ENCODE assay signal across 11 cellular contexts in the genomic region with DNA sequence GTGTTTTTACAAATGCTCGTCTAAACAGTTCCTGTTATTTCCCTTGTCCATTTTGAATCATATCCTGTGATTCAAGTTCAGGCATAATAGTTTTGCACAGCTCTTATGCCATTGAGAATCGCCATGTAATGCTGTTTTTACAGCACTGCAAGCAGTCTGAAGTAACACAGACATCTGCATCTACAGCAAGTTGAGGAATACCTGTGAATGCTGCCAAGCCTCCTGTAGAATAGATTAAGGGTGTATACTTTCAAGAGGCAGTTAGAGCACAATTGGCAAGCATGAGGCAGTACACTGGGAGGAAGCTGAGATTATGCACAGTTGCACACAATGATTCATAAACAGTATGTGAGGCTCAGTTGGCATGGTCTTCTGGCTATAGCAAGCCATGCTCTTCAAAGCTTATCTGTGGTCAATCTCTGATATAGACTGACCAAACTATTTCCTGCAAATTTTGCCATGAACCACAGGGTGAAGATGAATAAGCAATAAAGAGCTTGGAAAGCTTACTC.
A peak's percentile ranks its signal among the peaks of the same experiment; 100 is the strongest.
DNase-seq lines count a peak whose midpoint lies in the region; ATAC-seq, FAIRE-seq and TF ChIP-seq lines count a peak whose summit lies in the region.
"Had no signal": no experiment of that assay in that cellular context is flagged by ENCODE, and none has a peak within 500 bp of the region (broad histone marks: within the 10 kb centered on the region; RNA-seq: fewer than 3 reads in every experiment).

No MANE protein-coding gene starts in this region.

- H2BK120ac ChIP-seq in trophoblast cell (ENCODE audit: insufficient read depth, low read length, poor library complexity): no peak overlapping the region

- no peaks in the 10 kb centered on the region for H3K79me2 ChIP-seq in trophoblast cell (ENCODE audit: control insufficient read depth, insufficient read depth, low read length, poor library complexity)

- FAIRE-seq in pancreas (lab: Jason Lieb, UNC): no peak

- H4K12ac ChIP-seq in trophoblast cell (ENCODE audit: low read depth, low read length): no peak overlapping the region

- H2AK5ac ChIP-seq in trophoblast cell (ENCODE audit: low read length): no peak overlapping the region

- no peaks in the 10 kb centered on the region for H3K9me3 ChIP-seq in esophagus squamous epithelium
- H3K9me3 ChIP-seq in pancreas: no peaks in the 10 kb centered on the region
- H3K9me3 ChIP-seq in trophoblast cell (ENCODE audit: insufficient read depth, low read depth, low read length): no peaks in the 10 kb centered on the region

- H3K23ac ChIP-seq in trophoblast cell (ENCODE audit: low read length): no peak overlapping the region

- no peaks in the 10 kb centered on the region for H3K36me3 Mint-ChIP-seq in activated T-cell treated with anti-CD3 and anti-CD28 coated beads, Interleukin-2, amount 50 U/mL, for 4 hours (ENCODE audit: insufficient read depth)

- no peak overlapping the region for H3K9ac ChIP-seq in trophoblast cell (ENCODE audit: low read length)

- no peak overlapping the region for H3K18ac ChIP-seq in trophoblast cell (ENCODE audit: low read length)

- intact Hi-C loops in esophagus squamous epithelium (cut with DNase I) (no loop called here), pancreas (cut with DNase I) (no loop called here)

- no peaks in the 10 kb centered on the region for H3K27me3 ChIP-seq in esophagus squamous epithelium
- H3K27me3 ChIP-seq in pancreas: no peaks in the 10 kb centered on the region
- H3K27me3 ChIP-seq in trophoblast cell (ENCODE audit: insufficient read depth, low read length): no peaks in the 10 kb centered on the region

- H2BK5ac ChIP-seq in trophoblast cell (ENCODE audit: low read depth, low read length, poor library complexity): no peak overlapping the region

- H3K4me2 ChIP-seq in trophoblast cell (ENCODE audit: low read length): no peak overlapping the region

- no peak for TF ChIP-seq POLR2A in esophagus squamous epithelium (IDR thresholded peaks at IDR 0.05)

- peaks cover 3 to 31% (median 6%) of the 10 kb centered on the region in 3 donors for H3K4me1 ChIP-seq in esophagus squamous epithelium
- H3K4me1 ChIP-seq in pancreas: no peaks in the 10 kb centered on the region
- peaks cover 0 to 6% of the 10 kb centered on the region in 2 experiments for H3K4me1 ChIP-seq in trophoblast cell (ENCODE audit: control insufficient read depth in 1 of 2, insufficient read depth in 2 of 2, low read length in 2 of 2)

- no peak overlapping the region for H2AFZ ChIP-seq in trophoblast cell (ENCODE audit: insufficient read depth, low read length, poor library complexity)

- WGBS in esophagus squamous epithelium, 2 donors: 16 to 20% methylated on average over 2 of the region's 2 CpGs
- 27 to 67% methylated on average over 2 of the region's 2 CpGs for WGBS in pancreas, 2 donors
- WGBS in trophoblast cell (ENCODE audit: extremely low coverage, insufficient coverage, insufficient read length): no CpG with 5 or more reads among the region's 2 CpGs

- H3K4me3 ChIP-seq in esophagus squamous epithelium: no peak overlapping the region
- no peak overlapping the region for H3K4me3 ChIP-seq in pancreas
- no peak overlapping the region for H3K4me3 ChIP-seq in trophoblast cell (ENCODE audit: low read depth, low read length)

- H3K36me3 ChIP-seq in esophagus squamous epithelium (no peaks in the 10 kb centered on the region), pancreas (no peaks in the 10 kb centered on the region), trophoblast cell (ENCODE audit: control insufficient read depth in 1 of 2, insufficient read depth in 2 of 2, low read length in 2 of 2) (no peaks in the 10 kb centered on the region)

- DNase-seq in ELR (ENCODE audit: low read depth): peak; percentile 99
- DNase-seq in NCI-H446 treated with DMSO at 0.1 percent for 48 hours (lab: John Stamatoyannopoulos, UW): peak; percentile 73
- no peak for DNase-seq in esophagus squamous epithelium (lab: John Stamatoyannopoulos, UW)
- no peak for DNase-seq in pancreas
- DNase-seq in stimulated activated CD4-positive, alpha-beta T cell treated with anti-CD3 and anti-CD28 coated beads, Interleukin-1b, Interleukin-23, amount 100 ng/mL, for 48 hours: no peak
- no peak for DNase-seq in trophoblast cell
- DNase-seq in activated T-cell treated with anti-CD3 and anti-CD28 coated beads, Interleukin-2, amount 50 U/mL, for 4 hours: no peak
- DNase-seq: activated CD8-positive, alpha-beta T cell treated with anti-CD3 and anti-CD28 coated beads for 36 hours; head of caudate nucleus; NCI-H2081 treated with DMSO at 0.1 percent for 48 hours had no signal

- no peaks in the 10 kb centered on the region for H3K9me3 Mint-ChIP-seq in activated T-cell treated with anti-CD3 and anti-CD28 coated beads, Interleukin-2, amount 50 U/mL, for 4 hours
- H3K9me3 Mint-ChIP-seq: activated CD8-positive, alpha-beta T cell treated with anti-CD3 and anti-CD28 coated beads for 36 hours had no signal

- ATAC-seq in pancreas (peak in 3 of 4 donors; percentile 47 to 80 (median 78)), GM21447 (IDR thresholded peaks at IDR 0.05; ENCODE audit: unreplicated experiment) (no peak)
- no peak for ATAC-seq in activated T-cell treated with anti-CD3 and anti-CD28 coated beads, Interleukin-2, amount 50 U/mL, for 4 hours
- ATAC-seq: activated CD8-positive, alpha-beta T cell treated with anti-CD3 and anti-CD28 coated beads for 36 hours had no signal

- H3K4ac ChIP-seq in trophoblast cell (ENCODE audit: low read depth, low read length): no peak overlapping the region

- H3K4me3 Mint-ChIP-seq in activated T-cell treated with anti-CD3 and anti-CD28 coated beads, Interleukin-2, amount 50 U/mL, for 4 hours: no peak overlapping the region
- H3K4me3 Mint-ChIP-seq: activated CD8-positive, alpha-beta T cell treated with anti-CD3 and anti-CD28 coated beads for 36 hours had no signal

- no peaks in the 10 kb centered on the region for H3K4me1 Mint-ChIP-seq in activated T-cell treated with anti-CD3 and anti-CD28 coated beads, Interleukin-2, amount 50 U/mL, for 4 hours (ENCODE audit: low read depth)

- H3K27me3 Mint-ChIP-seq in activated T-cell treated with anti-CD3 and anti-CD28 coated beads, Interleukin-2, amount 50 U/mL, for 4 hours (ENCODE audit: low read depth): peaks cover 24% of the 10 kb centered on the region

- H3K27ac ChIP-seq in esophagus squamous epithelium (peak overlapping the region; percentile 47 to 82 (median 62)), pancreas (no peak overlapping the region), trophoblast cell (ENCODE audit: low read depth, low read length) (no peak overlapping the region)

- TF ChIP-seq CTCF in esophagus squamous epithelium (IDR thresholded peaks at IDR 0.05): no peak
- TF ChIP-seq CTCF in pancreas (IDR thresholded peaks at IDR 0.05): no peak

- H4K8ac ChIP-seq in trophoblast cell (ENCODE audit: low read depth, low read length): no peak overlapping the region

- no peak overlapping the region for H4K91ac ChIP-seq in trophoblast cell (ENCODE audit: low read depth, low read length)

- H2BK12ac ChIP-seq in trophoblast cell (ENCODE audit: low read length): no peak overlapping the region

- peaks cover 2% of the 10 kb centered on the region for H3K79me1 ChIP-seq in trophoblast cell (ENCODE audit: low read length)

- no peak overlapping the region for H3K14ac ChIP-seq in trophoblast cell (ENCODE audit: low read length)

Comparison
In these comparisons a context has a peak if more than half of its experiments do, and no peak if none do; other contexts are left out.
1. DNase-seq: peak in ELR (single experiment) and NCI-H446 treated with DMSO at 0.1 percent for 48 hours (single experiment); none in esophagus squamous epithelium (single experiment), pancreas (0 of 6), stimulated activated CD4-positive, alpha-beta T cell treated with anti-CD3 and anti-CD28 coated beads, Interleukin-1b, Interleukin-23, amount 100 ng/mL, for 48 hours (single experiment), trophoblast cell (0 of 2) and activated T-cell treated with anti-CD3 and anti-CD28 coated beads, Interleukin-2, amount 50 U/mL, for 4 hours (single experiment).
2. H3K27ac ChIP-seq: peak in esophagus squamous epithelium (4 of 4); none in pancreas (0 of 4) and trophoblast cell (single experiment).
3. ATAC-seq: peak in pancreas (3 of 4); none in activated T-cell treated with anti-CD3 and anti-CD28 coated beads, Interleukin-2, amount 50 U/mL, for 4 hours (0 of 2) and GM21447 (single experiment).